ENCODE assay signal across 9 cellular contexts in the genomic region with DNA sequence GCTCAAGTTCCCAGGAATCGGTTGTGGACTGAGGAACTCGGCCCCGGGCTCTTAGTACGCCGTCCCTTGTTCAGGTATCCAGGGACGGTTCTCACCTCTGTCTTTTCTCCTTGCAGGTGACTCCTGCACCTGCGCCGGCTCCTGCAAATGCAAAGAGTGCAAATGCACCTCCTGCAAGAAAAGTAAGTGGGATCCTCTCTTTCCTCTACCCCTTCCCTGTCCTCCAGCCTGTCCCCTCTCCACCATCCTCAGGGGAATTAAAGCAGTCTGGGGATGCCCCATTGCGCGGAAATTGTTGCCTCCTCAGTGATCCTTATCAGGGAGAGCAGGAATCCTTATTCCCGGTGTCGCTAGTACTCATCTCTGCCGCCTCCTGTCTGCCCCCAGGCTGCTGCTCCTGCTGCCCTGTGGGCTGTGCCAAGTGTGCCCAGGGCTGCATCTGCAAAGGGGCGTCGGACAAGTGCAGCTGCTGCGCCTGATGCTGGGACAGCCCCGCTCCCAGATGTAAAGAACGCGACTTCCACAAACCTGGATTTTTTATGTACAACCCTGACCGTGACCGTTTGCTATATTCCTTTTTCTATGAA. TPM values are rescaled to one million over a fixed set of nuclear protein-coding genes. Genes with fewer than 3 reads are reported as not detected.
DNase-seq lines count a peak whose midpoint lies in the region; ATAC-seq and TF ChIP-seq lines count a peak whose summit lies in the region.
"Had no signal": no experiment of that assay in that cellular context is flagged by ENCODE, and none has a peak within 500 bp of the region (broad histone marks: within the 10 kb centered on the region; RNA-seq: fewer than 3 reads in every experiment).

No MANE protein-coding gene starts in this region.

- CTCF ChIA-PET in BJ (lab: Yijun Ruan, JAX): interaction anchor here (0.9 to 1.9 kb wide), 5 partner anchors 20 to 93 kb away, joined by 4 to 9 read pairs (median 4); no protein-coding TSS in a partner anchor

- POLR2A ChIA-PET in BJ (lab: Charles Lee): interaction anchor here (1.0 to 1.1 kb wide), 2 partner anchors 17 to 158 kb away, joined by 5 to 6 read pairs; a partner anchor contains a TSS

- WGBS in testis, 2 donors: 1 to 2% methylated on average over 16 to 21 of the region's 21 CpGs

- intact Hi-C loops in ascending aorta (cut with DNase I) (loop anchor here (1.0 to 5.0 kb wide), 5 partner anchors 16 to 323 kb away; a partner anchor contains a TSS), testis (cut with DNase I; ENCODE audit: low total_unique reads) (no loop called here)

- TF ChIP-seq CTCF in BJ (IDR thresholded peaks at IDR 0.05; ENCODE audit: insufficient read depth, low read depth, low read length) (0 out of 2 replicates have a peak, but pooled peaks have one; percentile 2), ascending aorta (IDR thresholded peaks at IDR 0.05) (no peak), testis (IDR thresholded peaks at IDR 0.05) (no peak)

- H3K9me3 ChIP-seq in ascending aorta (no peaks in the 10 kb centered on the region), testis (no peaks in the 10 kb centered on the region)

- no peak for TF ChIP-seq POLR2A in testis (IDR thresholded peaks at IDR 0.05)

- DNase-seq in BJ (ENCODE audit: low read depth) (no peak), HT-29 (ENCODE audit: low spot score) (peak; percentile 25), ascending aorta (ENCODE audit: low spot score in 2 of 2) (no peak), left kidney (ENCODE audit: low read depth, low spot score) (peak; percentile 31), testis (no peak), NCI-H2081 treated with DMSO at 0.1 percent for 48 hours (lab: John Stamatoyannopoulos, UW) (no peak), GOT3 (lab: John Stamatoyannopoulos, UW) (no peak)

- H3K27ac ChIP-seq in ascending aorta: peak overlapping the region; percentile 87 to 92
- H3K27ac ChIP-seq in testis: peak overlapping the region; percentile 85 to 86

- H3K4me1 ChIP-seq in ascending aorta (peaks cover 11 to 35% of the 10 kb centered on the region in 2 donors), testis (peaks cover 38% of the 10 kb centered on the region)

- H3K27me3 ChIP-seq in BJ (ENCODE audit: control insufficient read depth, insufficient read depth, low read length) (no peaks in the 10 kb centered on the region), ascending aorta (no peaks in the 10 kb centered on the region), testis (no peaks in the 10 kb centered on the region)

- H3K36me3 ChIP-seq in BJ (ENCODE audit: control insufficient read depth, insufficient read depth, low read length) (no peaks in the 10 kb centered on the region), ascending aorta (no peaks in the 10 kb centered on the region), testis (ENCODE audit: low read depth, missing control alignments) (no peaks in the 10 kb centered on the region)

- ATAC-seq in GM18517 (IDR thresholded peaks at IDR 0.05; ENCODE audit: unreplicated experiment): no peak

- H3K4me3 ChIP-seq in BJ (ENCODE audit: low read depth, low read length) (peak overlapping the region; percentile 84), ascending aorta (peak overlapping the region; percentile 51 to 70), testis (peak overlapping the region; percentile 38 to 54)

RNA-seq across cellular contexts. Expression of a gene that starts 0.6 kb away (rescaled TPM):
- polyA plus RNA-seq in BJ (2011; rRNA removed): 167 and 194 TPM in 2 replicates
- polyA minus RNA-seq in BJ (2011; rRNA and poly(A)+ RNA removed): 138 and 205 TPM in 2 replicates
- total RNA-seq in HT-29 (2014; rRNA removed; shearing (Covaris generic)): 44.1 and 51.4 TPM in 2 replicates
- 602 TPM for total RNA-seq in ascending aorta
- total RNA-seq in testis: 10 to 100 TPM; 20.1 to 30.7 TPM
- polyA plus RNA-seq in testis (ENCODE audit: insufficient read depth, low read depth, low replicate concordance): 77.1 TPM

RNA-seq across cellular contexts. Expression of a gene that starts 16.6 kb away (rescaled TPM):
- polyA plus RNA-seq in BJ (2011; rRNA removed) (147 and 188 TPM in 2 replicates), testis (ENCODE audit: insufficient read depth, low read depth, low replicate concordance) (22.4 TPM)
- 78.9 and 115 TPM in 2 replicates for polyA minus RNA-seq in BJ (2011; rRNA and poly(A)+ RNA removed)
- 493 and 525 TPM in 2 replicates for total RNA-seq in HT-29 (2014; rRNA removed; shearing (Covaris generic))
- total RNA-seq in ascending aorta (456 TPM), testis (10 to 100 TPM; 10.5 to 55.4 TPM)

RNA-seq across cellular contexts. Expression of a gene that starts 19.6 kb away (rescaled TPM):
- polyA plus RNA-seq in BJ (2011; rRNA removed): not detected in 2 replicates
- polyA minus RNA-seq in BJ (2011; rRNA and poly(A)+ RNA removed): not detected in 2 replicates
- 3.5 TPM in 1 of 2 replicates, not detected in the other for total RNA-seq in HT-29 (2014; rRNA removed; shearing (Covaris generic))
- not detected for total RNA-seq in ascending aorta
- 1 to 10 TPM in 1 of 2 donors, not detected in 1; 4.6 TPM for total RNA-seq in testis
- 12.0 TPM for polyA plus RNA-seq in testis (ENCODE audit: insufficient read depth, low read depth, low replicate concordance)
- total RNA-seq: HT1080 had no signal

RNA-seq across cellular contexts. Expression of a gene that starts 23.5 kb away (rescaled TPM):
- 0.67 and 0.94 TPM in 2 replicates for polyA plus RNA-seq in BJ (2011; rRNA removed)
- 0.93 and 0.95 TPM in 2 replicates for polyA minus RNA-seq in BJ (2011; rRNA and poly(A)+ RNA removed)
- total RNA-seq in HT-29 (2014; rRNA removed; shearing (Covaris generic)): not detected in 2 replicates
- total RNA-seq in ascending aorta: 105 TPM
- total RNA-seq in testis: 1 to 10 TPM; 2.2 to 3.7 TPM
- polyA plus RNA-seq in testis (ENCODE audit: insufficient read depth, low read depth, low replicate concordance): 2.6 TPM
- total RNA-seq: HT1080 had no signal

RNA-seq across cellular contexts. Expression of a gene that starts 29.5 kb away (rescaled TPM):
- polyA plus RNA-seq in BJ (2011; rRNA removed) (0.82 TPM in 1 of 2 replicates, not detected in the other), testis (ENCODE audit: insufficient read depth, low read depth, low replicate concordance) (not detected)
- 2.1 and 2.7 TPM in 2 replicates for polyA minus RNA-seq in BJ (2011; rRNA and poly(A)+ RNA removed)
- 2.0 and 6.6 TPM in 2 replicates for total RNA-seq in HT-29 (2014; rRNA removed; shearing (Covaris generic))
- total RNA-seq in ascending aorta (183 TPM), testis (10 to 100 TPM in 1 of 2 donors, not detected in 1; 10.6 TPM)
- total RNA-seq: HT1080 had no signal

Comparison
In these comparisons a context has a peak if more than half of its experiments do, and no peak if none do; other contexts are left out.
1. DNase-seq: peak in HT-29 (single experiment) and left kidney (single experiment); none in BJ (single experiment), ascending aorta (0 of 2), testis (single experiment), NCI-H2081 treated with DMSO at 0.1 percent for 48 hours (single experiment) and GOT3 (single experiment).
2. RNA of a gene that starts 0.6 kb away (total RNA-seq): 602 TPM in ascending aorta (single experiment); 44.1 to 51.4 TPM in HT-29 and 20.1 to 30.7 TPM in testis; every median in the first group is over 10 times any median in the second.
3. Peak in every context shown above with its lines, with median percentiles within 50 percentile points of each other: H3K4me3 ChIP-seq.